1 cellular context compared by ENCODE assay signal in the genomic region with DNA sequence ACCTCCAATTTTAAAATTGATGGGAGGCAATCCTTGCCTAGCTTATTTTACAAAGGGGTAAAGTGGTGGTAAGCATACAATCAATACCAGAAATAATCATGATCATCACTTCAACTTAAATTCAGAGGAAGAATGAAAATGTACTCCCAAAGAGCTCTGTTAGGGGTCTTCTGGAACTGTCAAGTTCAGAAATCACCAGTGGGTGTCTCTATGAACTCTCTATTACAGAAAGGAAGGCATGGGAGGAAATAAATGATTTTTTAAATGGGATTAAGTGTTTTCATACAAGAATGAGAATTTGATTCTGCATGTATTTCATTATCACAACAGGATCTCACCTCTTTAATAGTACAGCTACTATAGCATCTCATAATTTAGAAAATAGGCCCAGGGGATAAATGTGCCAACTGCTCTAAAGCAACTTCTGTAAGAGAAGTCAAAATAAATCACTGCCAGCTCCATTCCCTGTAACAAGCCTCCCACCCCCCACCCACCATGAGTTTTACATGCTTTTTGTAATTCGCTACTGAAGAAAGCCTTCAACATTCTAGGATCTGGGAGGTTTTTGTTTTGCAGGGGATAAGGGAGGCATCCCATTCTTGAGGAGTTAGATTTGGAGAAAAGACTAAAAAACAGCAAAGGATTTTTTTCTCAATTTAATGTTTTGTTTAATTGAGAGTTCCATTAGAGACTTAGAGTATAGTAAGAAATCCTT.
TF ChIP-seq lines count a peak whose summit lies in the region.

No MANE protein-coding gene starts in this region.

TF ChIP-seq in liver, 16 proteins besides CTCF, POLR2A, EP300 and RAD21 (continued from another document):
- TF ChIP-seq REST (IDR thresholded peaks at IDR 0.05) (no peak), FOXA1 (IDR thresholded peaks at IDR 0.05) (no peak), RXRA (IDR thresholded peaks at IDR 0.05) (no peak), NR2F2 (IDR thresholded peaks at IDR 0.05) (no peak), GABPA (IDR thresholded peaks at IDR 0.05 in 1 of 2, conservative IDR thresholded peaks at IDR 0.05 in 1 of 2) (no peak), JUND (IDR thresholded peaks at IDR 0.05) (no peak), HNF4A (conservative IDR thresholded peaks at IDR 0.05) (no peak), FOXA2 (IDR thresholded peaks at IDR 0.05) (no peak), EGR1 (IDR thresholded peaks at IDR 0.05; ENCODE audit: low read depth in 2 of 2) (no peak)
- TF ChIP-seq, protein P1, sequence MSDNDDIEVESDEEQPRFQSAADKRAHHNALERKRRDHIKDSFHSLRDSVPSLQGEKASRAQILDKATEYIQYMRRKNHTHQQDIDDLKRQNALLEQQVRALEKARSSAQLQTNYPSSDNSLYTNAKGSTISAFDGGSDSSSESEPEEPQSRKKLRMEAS (IDR thresholded peaks at IDR 0.05), result no peak
- TF ChIP-seq, protein P2, sequence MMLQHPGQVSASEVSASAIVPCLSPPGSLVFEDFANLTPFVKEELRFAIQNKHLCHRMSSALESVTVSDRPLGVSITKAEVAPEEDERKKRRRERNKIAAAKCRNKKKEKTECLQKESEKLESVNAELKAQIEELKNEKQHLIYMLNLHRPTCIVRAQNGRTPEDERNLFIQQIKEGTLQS (IDR thresholded peaks at IDR 0.05), result no peak
- TF ChIP-seq, protein P3, sequence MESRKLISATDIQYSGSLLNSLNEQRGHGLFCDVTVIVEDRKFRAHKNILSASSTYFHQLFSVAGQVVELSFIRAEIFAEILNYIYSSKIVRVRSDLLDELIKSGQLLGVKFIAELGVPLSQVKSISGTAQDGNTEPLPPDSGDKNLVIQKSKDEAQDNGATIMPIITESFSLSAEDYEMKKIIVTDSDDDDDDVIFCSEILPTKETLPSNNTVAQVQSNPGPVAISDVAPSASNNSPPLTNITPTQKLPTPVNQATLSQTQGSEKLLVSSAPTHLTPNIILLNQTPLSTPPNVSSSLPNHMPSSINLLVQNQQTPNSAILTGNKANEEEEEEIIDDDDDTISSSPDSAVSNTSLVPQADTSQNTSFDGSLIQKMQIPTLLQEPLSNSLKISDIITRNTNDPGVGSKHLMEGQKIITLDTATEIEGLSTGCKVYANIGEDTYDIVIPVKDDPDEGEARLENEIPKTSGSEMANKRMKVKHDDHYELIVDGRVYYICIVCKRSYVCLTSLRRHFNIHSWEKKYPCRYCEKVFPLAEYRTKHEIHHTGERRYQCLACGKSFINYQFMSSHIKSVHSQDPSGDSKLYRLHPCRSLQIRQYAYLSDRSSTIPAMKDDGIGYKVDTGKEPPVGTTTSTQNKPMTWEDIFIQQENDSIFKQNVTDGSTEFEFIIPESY (IDR thresholded peaks at IDR 0.05), result no peak
